11 cellular contexts compared by ENCODE assay signal in the genomic region with DNA sequence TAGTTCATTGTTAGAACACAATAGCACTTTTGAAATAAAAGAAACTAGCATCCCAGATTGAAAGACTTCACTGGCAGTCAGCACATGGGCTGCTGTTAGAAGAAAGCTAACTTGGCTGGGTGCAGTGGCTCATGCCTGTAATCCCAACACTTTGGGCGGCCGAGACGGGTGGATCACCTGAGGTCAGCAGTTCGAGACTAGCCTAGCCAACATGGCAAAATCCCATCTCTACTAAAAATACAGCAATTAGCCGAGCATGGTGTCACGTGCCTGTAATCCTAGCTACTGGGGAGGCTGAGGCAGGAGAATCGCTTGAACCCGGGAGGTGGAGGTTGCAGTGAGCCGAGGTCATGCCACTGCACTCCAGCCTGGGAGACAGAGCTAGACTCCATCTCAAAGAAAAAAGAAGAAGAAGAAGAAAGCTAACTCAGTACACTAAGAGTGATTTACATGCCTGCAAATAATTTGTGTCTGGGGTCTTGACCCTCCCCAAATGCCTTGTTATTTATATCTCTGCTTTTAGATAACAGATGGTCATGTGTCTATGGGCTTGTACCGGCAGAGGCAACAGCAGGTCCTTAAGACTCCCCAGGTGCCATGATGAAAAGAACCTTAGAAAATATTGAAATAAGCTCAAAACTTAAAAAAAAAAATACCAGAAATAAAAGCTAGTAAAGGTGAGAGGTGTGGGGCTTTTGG. TPM values are rescaled to one million over a fixed set of nuclear protein-coding genes. Genes with fewer than 3 reads are reported as not detected.
DNase-seq lines count a peak whose midpoint lies in the region; ATAC-seq and TF ChIP-seq lines count a peak whose summit lies in the region.
"Had no signal": no experiment of that assay in that cellular context is flagged by ENCODE, and none has a peak within 500 bp of the region (broad histone marks: within the 10 kb centered on the region; RNA-seq: fewer than 3 reads in every experiment).

No MANE protein-coding gene starts in this region.

- intact Hi-C loops in spleen (cut with DNase I; ENCODE audit: low total_unique reads) = no loop called here
- intact Hi-C loops in naive thymus-derived CD4-positive, alpha-beta T cell (cut with micrococcal nuclease) = no loop called here

- H3K27ac Mint-ChIP-seq in activated T-helper 17 cell treated with anti-CD3 and anti-CD28 coated beads, Interleukin-2, amount 50 U/mL, for 72 hours = peak overlapping the region; percentile 19
- H3K27ac Mint-ChIP-seq in naive thymus-derived CD4-positive, alpha-beta T cell = no peak overlapping the region
- H3K27ac Mint-ChIP-seq: memory B cell had no signal

- H3K9me3 Mint-ChIP-seq in activated T-helper 17 cell treated with anti-CD3 and anti-CD28 coated beads, Interleukin-2, amount 50 U/mL, for 72 hours = no peaks in the 10 kb centered on the region
- H3K9me3 Mint-ChIP-seq in naive thymus-derived CD4-positive, alpha-beta T cell = no peaks in the 10 kb centered on the region
- H3K9me3 Mint-ChIP-seq: memory B cell had no signal

- TF ChIP-seq CTCF in spleen (IDR thresholded peaks at IDR 0.05 in 8 of 11, conservative IDR thresholded peaks at IDR 0.05 in 3 of 11) (no peak), omental fat pad (IDR thresholded peaks at IDR 0.05) (no peak)

- TF ChIP-seq POLR2A in spleen (IDR thresholded peaks at IDR 0.05) = no peak

- H3K9me3 ChIP-seq in spleen = no peaks in the 10 kb centered on the region
- no peaks in the 10 kb centered on the region for H3K9me3 ChIP-seq in naive thymus-derived CD4-positive, alpha-beta T cell (ENCODE audit: control insufficient read depth in 2 of 3, low read length in 3 of 3)

- no peak overlapping the region for H3K4me3 Mint-ChIP-seq in activated T-helper 17 cell treated with anti-CD3 and anti-CD28 coated beads, Interleukin-2, amount 50 U/mL, for 72 hours
- no peak overlapping the region for H3K4me3 Mint-ChIP-seq in naive thymus-derived CD4-positive, alpha-beta T cell
- H3K4me3 Mint-ChIP-seq: memory B cell had no signal

- no peaks in the 10 kb centered on the region for H3K36me3 Mint-ChIP-seq in activated T-helper 17 cell treated with anti-CD3 and anti-CD28 coated beads, Interleukin-2, amount 50 U/mL, for 72 hours (ENCODE audit: low read depth)
- H3K36me3 Mint-ChIP-seq in naive thymus-derived CD4-positive, alpha-beta T cell = peaks cover 0 to 3% (median 2%) of the 10 kb centered on the region in 5 donors

- peaks cover 11% of the 10 kb centered on the region for H3K4me1 Mint-ChIP-seq in activated T-helper 17 cell treated with anti-CD3 and anti-CD28 coated beads, Interleukin-2, amount 50 U/mL, for 72 hours
- peaks cover 12 to 36% (median 21%) of the 10 kb centered on the region in 7 donors for H3K4me1 Mint-ChIP-seq in naive thymus-derived CD4-positive, alpha-beta T cell

- no peak for ATAC-seq in activated T-helper 17 cell treated with anti-CD3 and anti-CD28 coated beads, Interleukin-2, amount 50 U/mL, for 72 hours (replicated peaks)
- ATAC-seq in omental fat pad (ENCODE audit: low FRiP score) = no peak
- no peak for ATAC-seq in GM18498 (IDR thresholded peaks at IDR 0.05; ENCODE audit: unreplicated experiment)
- ATAC-seq in GM19463 (IDR thresholded peaks at IDR 0.05; ENCODE audit: unreplicated experiment) = no peak
- ATAC-seq in naive thymus-derived CD4-positive, alpha-beta T cell = no peak

- POLR2A ChIA-PET in HEK293T (lab: Yijun Ruan, JAX) = no interaction called here
- POLR2A ChIA-PET in naive thymus-derived CD4-positive, alpha-beta T cell (lab: Charles Lee) = interaction anchor here (0.7 kb wide), 1 partner anchor 946 kb away, joined by 3 read pairs; no protein-coding TSS in a partner anchor

- H3K4me1 ChIP-seq in spleen = peaks cover 10 to 77% (median 37%) of the 10 kb centered on the region in 6 donors
- H3K4me1 ChIP-seq in naive thymus-derived CD4-positive, alpha-beta T cell (ENCODE audit: control insufficient read depth in 2 of 2, insufficient read depth in 2 of 2, low read length in 2 of 2) = peaks cover 0 to 16% of the 10 kb centered on the region in 2 donors

- H3K36me3 ChIP-seq in spleen = peaks cover 0 to 9% (median 3%) of the 10 kb centered on the region in 6 donors
- no peaks in the 10 kb centered on the region for H3K36me3 ChIP-seq in naive thymus-derived CD4-positive, alpha-beta T cell (ENCODE audit: control insufficient read depth in 2 of 3, insufficient read depth in 3 of 3, low read length in 3 of 3)

- peaks cover 5% of the 10 kb centered on the region for H3K27me3 Mint-ChIP-seq in activated T-helper 17 cell treated with anti-CD3 and anti-CD28 coated beads, Interleukin-2, amount 50 U/mL, for 72 hours
- peaks cover 0 to 21% (median 0%) of the 10 kb centered on the region in 5 donors for H3K27me3 Mint-ChIP-seq in naive thymus-derived CD4-positive, alpha-beta T cell
- H3K27me3 Mint-ChIP-seq: memory B cell had no signal

- H3K27ac ChIP-seq in spleen = peak overlapping the region in 5 of 8 donors; percentile 20 to 90 (median 59)
- H3K27ac ChIP-seq in naive thymus-derived CD4-positive, alpha-beta T cell (ENCODE audit: low read depth, low read length) = no peak overlapping the region

- WGBS in spleen, 5 donors = 88 to 93% (median 91%) methylated on average over 10 of the region's 10 CpGs

- H3K4me3 ChIP-seq in spleen = no peak overlapping the region
- no peak overlapping the region for H3K4me3 ChIP-seq in naive thymus-derived CD4-positive, alpha-beta T cell (ENCODE audit: low read length)

- CTCF ChIA-PET in HEK293T (lab: Yijun Ruan, JAX) = interaction anchor here (0.7 kb wide), 1 partner anchor 880 kb away, joined by 3 read pairs; no protein-coding TSS in a partner anchor
- CTCF ChIA-PET in naive thymus-derived CD4-positive, alpha-beta T cell (lab: Charles Lee) = no interaction called here

- peaks cover 0 to 3% (median 0%) of the 10 kb centered on the region in 7 donors for H3K27me3 ChIP-seq in spleen (replicated peaks in 1 of 7)
- H3K27me3 ChIP-seq in naive thymus-derived CD4-positive, alpha-beta T cell (ENCODE audit: control insufficient read depth in 2 of 2, insufficient read depth in 2 of 2, low read length in 2 of 2) = no peaks in the 10 kb centered on the region

- no peak for DNase-seq in HEK293T (ENCODE audit: extremely low spot score)
- DNase-seq in left kidney (ENCODE audit: low read depth, low spot score) = peak; percentile 65
- DNase-seq in spleen = no peak
- no peak for DNase-seq in omental fat pad (ENCODE audit: low spot score)
- DNase-seq in naive thymus-derived CD4-positive, alpha-beta T cell = no peak
- DNase-seq: Karpas-422, T-helper 1 cell had no signal

TF ChIP-seq in HEK293T, 16 proteins besides CTCF, POLR2A, EP300 and RAD21:
- TF ChIP-seq ARNT (IDR thresholded peaks at IDR 0.05) (no peak), SUZ12 (IDR thresholded peaks at IDR 0.05) (no peak), SP1 (IDR thresholded peaks at IDR 0.05) (no peak), LEF1 (IDR thresholded peaks at IDR 0.05; ENCODE audit: borderline replicate concordance) (no peak), HDGF (IDR thresholded peaks at IDR 0.05; ENCODE audit: borderline replicate concordance) (no peak)
- TF ChIP-seq, protein P1, sequence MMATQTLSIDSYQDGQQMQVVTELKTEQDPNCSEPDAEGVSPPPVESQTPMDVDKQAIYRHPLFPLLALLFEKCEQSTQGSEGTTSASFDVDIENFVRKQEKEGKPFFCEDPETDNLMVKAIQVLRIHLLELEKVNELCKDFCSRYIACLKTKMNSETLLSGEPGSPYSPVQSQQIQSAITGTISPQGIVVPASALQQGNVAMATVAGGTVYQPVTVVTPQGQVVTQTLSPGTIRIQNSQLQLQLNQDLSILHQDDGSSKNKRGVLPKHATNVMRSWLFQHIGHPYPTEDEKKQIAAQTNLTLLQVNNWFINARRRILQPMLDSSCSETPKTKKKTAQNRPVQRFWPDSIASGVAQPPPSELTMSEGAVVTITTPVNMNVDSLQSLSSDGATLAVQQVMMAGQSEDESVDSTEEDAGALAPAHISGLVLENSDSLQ (IDR thresholded peaks at IDR 0.05) = 0 out of 2 replicates have a peak, but pooled peaks have one; percentile 10

RNA-seq across cellular contexts. Expression of gene TPM1, which starts 9.7 kb away (rescaled TPM):
- 1 to 10 TPM; 3.0 to 9.7 TPM for total RNA-seq in activated T-helper 17 cell treated with anti-CD3 and anti-CD28 coated beads, Interleukin-2, amount 50 U/mL, for 72 hours
- 100 to 1,000 TPM in 5 of 7 donors, 10 to 100 TPM in 2; 86.5 to 317 (median 126) TPM for total RNA-seq in spleen
- 100 to 1,000 TPM in 1 of 3 donors, 10 to 100 TPM in 2; 70.6 to 141 (median 91.0) TPM for polyA plus RNA-seq in spleen
- total RNA-seq in omental fat pad = 100 to 1,000 TPM; 167 to 702 (median 252) TPM
- total RNA-seq in naive thymus-derived CD4-positive, alpha-beta T cell = 10 to 100 TPM in 4 of 5 experiments, 1 to 10 TPM in 1; 6.0 to 24.7 (median 19.2) TPM
- polyA plus RNA-seq in naive thymus-derived CD4-positive, alpha-beta T cell = 10 to 100 TPM in 1 of 2 donors, 1 to 10 TPM in 1; 8.6 to 10.9 TPM
